ENCODE assay signal across 2 cellular contexts in the genomic region with DNA sequence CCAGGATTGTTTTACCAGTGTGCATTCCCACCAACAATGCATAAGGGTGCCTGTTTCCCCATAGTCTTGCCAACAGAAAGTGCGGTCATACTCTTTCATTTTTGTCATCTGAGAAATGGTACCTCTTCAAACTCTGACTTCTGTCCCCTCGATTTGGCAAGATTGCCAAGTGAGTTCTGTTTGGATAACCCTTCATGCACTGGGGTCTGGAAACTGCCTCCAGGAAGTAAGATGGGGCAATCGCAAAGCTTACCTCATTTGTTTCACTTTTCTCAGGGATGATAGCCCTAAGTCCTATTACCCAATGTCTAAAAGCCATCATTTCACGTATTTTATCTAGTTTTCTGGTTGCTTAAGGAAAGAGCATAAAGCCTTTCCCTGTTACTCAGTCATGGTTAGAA.
TF ChIP-seq lines count a peak whose summit lies in the region.

No MANE protein-coding gene starts in this region.

TF ChIP-seq in A549, 52 proteins besides CTCF, POLR2A, EP300 and RAD21 (continued from another document):
- TF ChIP-seq, protein P1, sequence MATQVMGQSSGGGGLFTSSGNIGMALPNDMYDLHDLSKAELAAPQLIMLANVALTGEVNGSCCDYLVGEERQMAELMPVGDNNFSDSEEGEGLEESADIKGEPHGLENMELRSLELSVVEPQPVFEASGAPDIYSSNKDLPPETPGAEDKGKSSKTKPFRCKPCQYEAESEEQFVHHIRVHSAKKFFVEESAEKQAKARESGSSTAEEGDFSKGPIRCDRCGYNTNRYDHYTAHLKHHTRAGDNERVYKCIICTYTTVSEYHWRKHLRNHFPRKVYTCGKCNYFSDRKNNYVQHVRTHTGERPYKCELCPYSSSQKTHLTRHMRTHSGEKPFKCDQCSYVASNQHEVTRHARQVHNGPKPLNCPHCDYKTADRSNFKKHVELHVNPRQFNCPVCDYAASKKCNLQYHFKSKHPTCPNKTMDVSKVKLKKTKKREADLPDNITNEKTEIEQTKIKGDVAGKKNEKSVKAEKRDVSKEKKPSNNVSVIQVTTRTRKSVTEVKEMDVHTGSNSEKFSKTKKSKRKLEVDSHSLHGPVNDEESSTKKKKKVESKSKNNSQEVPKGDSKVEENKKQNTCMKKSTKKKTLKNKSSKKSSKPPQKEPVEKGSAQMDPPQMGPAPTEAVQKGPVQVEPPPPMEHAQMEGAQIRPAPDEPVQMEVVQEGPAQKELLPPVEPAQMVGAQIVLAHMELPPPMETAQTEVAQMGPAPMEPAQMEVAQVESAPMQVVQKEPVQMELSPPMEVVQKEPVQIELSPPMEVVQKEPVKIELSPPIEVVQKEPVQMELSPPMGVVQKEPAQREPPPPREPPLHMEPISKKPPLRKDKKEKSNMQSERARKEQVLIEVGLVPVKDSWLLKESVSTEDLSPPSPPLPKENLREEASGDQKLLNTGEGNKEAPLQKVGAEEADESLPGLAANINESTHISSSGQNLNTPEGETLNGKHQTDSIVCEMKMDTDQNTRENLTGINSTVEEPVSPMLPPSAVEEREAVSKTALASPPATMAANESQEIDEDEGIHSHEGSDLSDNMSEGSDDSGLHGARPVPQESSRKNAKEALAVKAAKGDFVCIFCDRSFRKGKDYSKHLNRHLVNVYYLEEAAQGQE (IDR thresholded peaks at IDR 0.05): no peak

TF ChIP-seq in HepG2, 621 proteins besides CTCF, POLR2A, EP300 and RAD21 (continued from another document and continues in another):
- TF ChIP-seq, protein P2, sequence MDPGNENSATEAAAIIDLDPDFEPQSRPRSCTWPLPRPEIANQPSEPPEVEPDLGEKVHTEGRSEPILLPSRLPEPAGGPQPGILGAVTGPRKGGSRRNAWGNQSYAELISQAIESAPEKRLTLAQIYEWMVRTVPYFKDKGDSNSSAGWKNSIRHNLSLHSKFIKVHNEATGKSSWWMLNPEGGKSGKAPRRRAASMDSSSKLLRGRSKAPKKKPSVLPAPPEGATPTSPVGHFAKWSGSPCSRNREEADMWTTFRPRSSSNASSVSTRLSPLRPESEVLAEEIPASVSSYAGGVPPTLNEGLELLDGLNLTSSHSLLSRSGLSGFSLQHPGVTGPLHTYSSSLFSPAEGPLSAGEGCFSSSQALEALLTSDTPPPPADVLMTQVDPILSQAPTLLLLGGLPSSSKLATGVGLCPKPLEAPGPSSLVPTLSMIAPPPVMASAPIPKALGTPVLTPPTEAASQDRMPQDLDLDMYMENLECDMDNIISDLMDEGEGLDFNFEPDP (CRISPR knock-in tag; conservative IDR thresholded peaks at IDR 0.05): no peak
- TF ChIP-seq SRSF9 (IDR thresholded peaks at IDR 0.05; ENCODE audit: borderline replicate concordance, insufficient read depth, low read depth, low read length, poor library complexity, severe bottlenecking): no peak
- TF ChIP-seq, protein P3, sequence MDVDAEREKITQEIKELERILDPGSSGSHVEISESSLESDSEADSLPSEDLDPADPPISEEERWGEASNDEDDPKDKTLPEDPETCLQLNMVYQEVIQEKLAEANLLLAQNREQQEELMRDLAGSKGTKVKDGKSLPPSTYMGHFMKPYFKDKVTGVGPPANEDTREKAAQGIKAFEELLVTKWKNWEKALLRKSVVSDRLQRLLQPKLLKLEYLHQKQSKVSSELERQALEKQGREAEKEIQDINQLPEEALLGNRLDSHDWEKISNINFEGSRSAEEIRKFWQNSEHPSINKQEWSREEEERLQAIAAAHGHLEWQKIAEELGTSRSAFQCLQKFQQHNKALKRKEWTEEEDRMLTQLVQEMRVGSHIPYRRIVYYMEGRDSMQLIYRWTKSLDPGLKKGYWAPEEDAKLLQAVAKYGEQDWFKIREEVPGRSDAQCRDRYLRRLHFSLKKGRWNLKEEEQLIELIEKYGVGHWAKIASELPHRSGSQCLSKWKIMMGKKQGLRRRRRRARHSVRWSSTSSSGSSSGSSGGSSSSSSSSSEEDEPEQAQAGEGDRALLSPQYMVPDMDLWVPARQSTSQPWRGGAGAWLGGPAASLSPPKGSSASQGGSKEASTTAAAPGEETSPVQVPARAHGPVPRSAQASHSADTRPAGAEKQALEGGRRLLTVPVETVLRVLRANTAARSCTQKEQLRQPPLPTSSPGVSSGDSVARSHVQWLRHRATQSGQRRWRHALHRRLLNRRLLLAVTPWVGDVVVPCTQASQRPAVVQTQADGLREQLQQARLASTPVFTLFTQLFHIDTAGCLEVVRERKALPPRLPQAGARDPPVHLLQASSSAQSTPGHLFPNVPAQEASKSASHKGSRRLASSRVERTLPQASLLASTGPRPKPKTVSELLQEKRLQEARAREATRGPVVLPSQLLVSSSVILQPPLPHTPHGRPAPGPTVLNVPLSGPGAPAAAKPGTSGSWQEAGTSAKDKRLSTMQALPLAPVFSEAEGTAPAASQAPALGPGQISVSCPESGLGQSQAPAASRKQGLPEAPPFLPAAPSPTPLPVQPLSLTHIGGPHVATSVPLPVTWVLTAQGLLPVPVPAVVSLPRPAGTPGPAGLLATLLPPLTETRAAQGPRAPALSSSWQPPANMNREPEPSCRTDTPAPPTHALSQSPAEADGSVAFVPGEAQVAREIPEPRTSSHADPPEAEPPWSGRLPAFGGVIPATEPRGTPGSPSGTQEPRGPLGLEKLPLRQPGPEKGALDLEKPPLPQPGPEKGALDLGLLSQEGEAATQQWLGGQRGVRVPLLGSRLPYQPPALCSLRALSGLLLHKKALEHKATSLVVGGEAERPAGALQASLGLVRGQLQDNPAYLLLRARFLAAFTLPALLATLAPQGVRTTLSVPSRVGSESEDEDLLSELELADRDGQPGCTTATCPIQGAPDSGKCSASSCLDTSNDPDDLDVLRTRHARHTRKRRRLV (CRISPR knock-in tag; IDR thresholded peaks at IDR 0.05): no peak
- TF ChIP-seq, protein P4, sequence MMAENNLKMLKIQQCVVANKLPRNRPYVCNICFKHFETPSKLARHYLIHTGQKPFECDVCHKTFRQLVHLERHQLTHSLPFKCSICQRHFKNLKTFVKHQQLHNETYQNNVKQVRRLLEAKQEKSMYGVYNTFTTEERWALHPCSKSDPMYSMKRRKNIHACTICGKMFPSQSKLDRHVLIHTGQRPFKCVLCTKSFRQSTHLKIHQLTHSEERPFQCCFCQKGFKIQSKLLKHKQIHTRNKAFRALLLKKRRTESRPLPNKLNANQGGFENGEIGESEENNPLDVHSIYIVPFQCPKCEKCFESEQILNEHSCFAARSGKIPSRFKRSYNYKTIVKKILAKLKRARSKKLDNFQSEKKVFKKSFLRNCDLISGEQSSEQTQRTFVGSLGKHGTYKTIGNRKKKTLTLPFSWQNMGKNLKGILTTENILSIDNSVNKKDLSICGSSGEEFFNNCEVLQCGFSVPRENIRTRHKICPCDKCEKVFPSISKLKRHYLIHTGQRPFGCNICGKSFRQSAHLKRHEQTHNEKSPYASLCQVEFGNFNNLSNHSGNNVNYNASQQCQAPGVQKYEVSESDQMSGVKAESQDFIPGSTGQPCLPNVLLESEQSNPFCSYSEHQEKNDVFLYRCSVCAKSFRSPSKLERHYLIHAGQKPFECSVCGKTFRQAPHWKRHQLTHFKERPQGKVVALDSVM (CRISPR knock-in tag; IDR thresholded peaks at IDR 0.05): no peak
- TF ChIP-seq ZNF484 (CRISPR knock-in tag; IDR thresholded peaks at IDR 0.05; ENCODE audit: borderline replicate concordance, low read depth): no peak
- TF ChIP-seq, protein P5, sequence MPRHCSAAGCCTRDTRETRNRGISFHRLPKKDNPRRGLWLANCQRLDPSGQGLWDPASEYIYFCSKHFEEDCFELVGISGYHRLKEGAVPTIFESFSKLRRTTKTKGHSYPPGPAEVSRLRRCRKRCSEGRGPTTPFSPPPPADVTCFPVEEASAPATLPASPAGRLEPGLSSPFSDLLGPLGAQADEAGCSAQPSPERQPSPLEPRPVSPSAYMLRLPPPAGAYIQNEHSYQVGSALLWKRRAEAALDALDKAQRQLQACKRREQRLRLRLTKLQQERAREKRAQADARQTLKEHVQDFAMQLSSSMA (CRISPR knock-in tag; IDR thresholded peaks at IDR 0.05): no peak
- TF ChIP-seq XRCC5 (optimal IDR thresholded peaks at IDR 0.05; ENCODE audit: low read length): no peak
- no peak for TF ChIP-seq AHR (CRISPR knock-in tag; IDR thresholded peaks at IDR 0.05)
- no peak for TF ChIP-seq RORA (CRISPR knock-in tag; IDR thresholded peaks at IDR 0.05)
- no peak for TF ChIP-seq NFYB (CRISPR knock-in tag; IDR thresholded peaks at IDR 0.05)
- TF ChIP-seq RAD51 (IDR thresholded peaks at IDR 0.05; ENCODE audit: borderline replicate concordance): no peak
- no peak for TF ChIP-seq ZNF431 (CRISPR knock-in tag; IDR thresholded peaks at IDR 0.05; ENCODE audit: borderline replicate concordance, low read depth)
- TF ChIP-seq SALL1 (CRISPR knock-in tag; IDR thresholded peaks at IDR 0.05): no peak
- no peak for TF ChIP-seq KLF15 (CRISPR knock-in tag; IDR thresholded peaks at IDR 0.05; ENCODE audit: borderline replicate concordance)
- TF ChIP-seq NONO (IDR thresholded peaks at IDR 0.05): no peak
- no peak; the same call in 1 of the 2 replicates for TF ChIP-seq NONO (CRISPR knock-in tag; conservative IDR thresholded peaks at IDR 0.05)
- no peak for TF ChIP-seq ZNF343 (CRISPR knock-in tag; IDR thresholded peaks at IDR 0.05)
- TF ChIP-seq ZNF136 (CRISPR knock-in tag; IDR thresholded peaks at IDR 0.05; ENCODE audit: low read depth): no peak
- TF ChIP-seq PCBP2 (optimal IDR thresholded peaks at IDR 0.05; ENCODE audit: low read depth, low read length, poor library complexity, severe bottlenecking): no peak
- TF ChIP-seq NCOA1 (CRISPR knock-in tag; IDR thresholded peaks at IDR 0.05): no peak
- TF ChIP-seq, protein P6, sequence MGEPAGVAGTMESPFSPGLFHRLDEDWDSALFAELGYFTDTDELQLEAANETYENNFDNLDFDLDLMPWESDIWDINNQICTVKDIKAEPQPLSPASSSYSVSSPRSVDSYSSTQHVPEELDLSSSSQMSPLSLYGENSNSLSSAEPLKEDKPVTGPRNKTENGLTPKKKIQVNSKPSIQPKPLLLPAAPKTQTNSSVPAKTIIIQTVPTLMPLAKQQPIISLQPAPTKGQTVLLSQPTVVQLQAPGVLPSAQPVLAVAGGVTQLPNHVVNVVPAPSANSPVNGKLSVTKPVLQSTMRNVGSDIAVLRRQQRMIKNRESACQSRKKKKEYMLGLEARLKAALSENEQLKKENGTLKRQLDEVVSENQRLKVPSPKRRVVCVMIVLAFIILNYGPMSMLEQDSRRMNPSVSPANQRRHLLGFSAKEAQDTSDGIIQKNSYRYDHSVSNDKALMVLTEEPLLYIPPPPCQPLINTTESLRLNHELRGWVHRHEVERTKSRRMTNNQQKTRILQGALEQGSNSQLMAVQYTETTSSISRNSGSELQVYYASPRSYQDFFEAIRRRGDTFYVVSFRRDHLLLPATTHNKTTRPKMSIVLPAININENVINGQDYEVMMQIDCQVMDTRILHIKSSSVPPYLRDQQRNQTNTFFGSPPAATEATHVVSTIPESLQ (CRISPR knock-in tag; conservative IDR thresholded peaks at IDR 0.05): no peak
- TF ChIP-seq, protein P7, sequence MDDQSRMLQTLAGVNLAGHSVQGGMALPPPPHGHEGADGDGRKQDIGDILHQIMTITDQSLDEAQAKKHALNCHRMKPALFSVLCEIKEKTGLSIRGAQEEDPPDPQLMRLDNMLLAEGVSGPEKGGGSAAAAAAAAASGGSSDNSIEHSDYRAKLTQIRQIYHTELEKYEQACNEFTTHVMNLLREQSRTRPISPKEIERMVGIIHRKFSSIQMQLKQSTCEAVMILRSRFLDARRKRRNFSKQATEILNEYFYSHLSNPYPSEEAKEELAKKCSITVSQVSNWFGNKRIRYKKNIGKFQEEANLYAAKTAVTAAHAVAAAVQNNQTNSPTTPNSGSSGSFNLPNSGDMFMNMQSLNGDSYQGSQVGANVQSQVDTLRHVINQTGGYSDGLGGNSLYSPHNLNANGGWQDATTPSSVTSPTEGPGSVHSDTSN (CRISPR knock-in tag; IDR thresholded peaks at IDR 0.05; ENCODE audit: borderline replicate concordance): no peak
- TF ChIP-seq, protein P8, sequence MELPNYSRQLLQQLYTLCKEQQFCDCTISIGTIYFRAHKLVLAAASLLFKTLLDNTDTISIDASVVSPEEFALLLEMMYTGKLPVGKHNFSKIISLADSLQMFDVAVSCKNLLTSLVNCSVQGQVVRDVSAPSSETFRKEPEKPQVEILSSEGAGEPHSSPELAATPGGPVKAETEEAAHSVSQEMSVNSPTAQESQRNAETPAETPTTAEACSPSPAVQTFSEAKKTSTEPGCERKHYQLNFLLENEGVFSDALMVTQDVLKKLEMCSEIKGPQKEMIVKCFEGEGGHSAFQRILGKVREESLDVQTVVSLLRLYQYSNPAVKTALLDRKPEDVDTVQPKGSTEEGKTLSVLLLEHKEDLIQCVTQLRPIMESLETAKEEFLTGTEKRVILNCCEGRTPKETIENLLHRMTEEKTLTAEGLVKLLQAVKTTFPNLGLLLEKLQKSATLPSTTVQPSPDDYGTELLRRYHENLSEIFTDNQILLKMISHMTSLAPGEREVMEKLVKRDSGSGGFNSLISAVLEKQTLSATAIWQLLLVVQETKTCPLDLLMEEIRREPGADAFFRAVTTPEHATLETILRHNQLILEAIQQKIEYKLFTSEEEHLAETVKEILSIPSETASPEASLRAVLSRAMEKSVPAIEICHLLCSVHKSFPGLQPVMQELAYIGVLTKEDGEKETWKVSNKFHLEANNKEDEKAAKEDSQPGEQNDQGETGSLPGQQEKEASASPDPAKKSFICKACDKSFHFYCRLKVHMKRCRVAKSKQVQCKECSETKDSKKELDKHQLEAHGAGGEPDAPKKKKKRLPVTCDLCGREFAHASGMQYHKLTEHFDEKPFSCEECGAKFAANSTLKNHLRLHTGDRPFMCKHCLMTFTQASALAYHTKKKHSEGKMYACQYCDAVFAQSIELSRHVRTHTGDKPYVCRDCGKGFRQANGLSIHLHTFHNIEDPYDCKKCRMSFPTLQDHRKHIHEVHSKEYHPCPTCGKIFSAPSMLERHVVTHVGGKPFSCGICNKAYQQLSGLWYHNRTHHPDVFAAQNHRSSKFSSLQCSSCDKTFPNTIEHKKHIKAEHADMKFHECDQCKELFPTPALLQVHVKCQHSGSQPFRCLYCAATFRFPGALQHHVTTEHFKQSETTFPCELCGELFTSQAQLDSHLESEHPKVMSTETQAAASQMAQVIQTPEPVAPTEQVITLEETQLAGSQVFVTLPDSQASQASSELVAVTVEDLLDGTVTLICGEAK (IDR thresholded peaks at IDR 0.05): no peak
- TF ChIP-seq, protein P8 (CRISPR knock-in tag; IDR thresholded peaks at IDR 0.05): no peak
